ENCODE assay signal across 25 cellular contexts in the genomic region with DNA sequence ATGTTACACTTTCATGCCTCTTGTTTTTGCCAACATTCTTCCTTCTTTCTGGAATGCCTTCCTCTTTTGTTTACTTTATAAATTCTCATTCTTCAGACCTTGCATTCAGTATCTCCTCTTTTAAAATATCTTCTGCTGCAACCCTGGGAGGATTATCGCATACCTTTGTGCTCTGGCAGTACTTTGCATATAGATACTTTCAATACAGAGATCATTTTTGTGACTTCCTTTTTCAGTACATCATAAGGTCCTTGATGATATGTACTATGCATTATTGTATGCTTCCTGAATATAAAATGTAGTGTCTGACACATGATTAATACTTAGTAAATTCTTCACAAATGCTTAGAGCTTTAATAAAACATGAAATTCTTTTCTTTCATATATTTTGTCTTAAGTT.
"Had no signal": no experiment of that assay in that cellular context is flagged by ENCODE, and none has a peak within 500 bp of the region (broad histone marks: within the 10 kb centered on the region; RNA-seq: fewer than 3 reads in every experiment).

No MANE protein-coding gene starts in this region.

- H3K27ac ChIP-seq: epithelial cell of prostate, gastrocnemius medialis, hepatocyte, right atrium auricular region, stomach, thyroid gland, upper lobe of left lung had no signal

- H3K36me3 Mint-ChIP-seq: activated naive CD8-positive, alpha-beta T cell; natural killer cell treated with Interleukin-12 subunit alpha and Interleukin-12 subunit beta and Interleukin-15 and Interleukin-18, amount 100 ng/mL, for 72 hours; stimulated activated naive B cell treated with anti-CD40 and anti-IgM and Interleukin-4, amounts not matched to agents 10 μg/mL and 1 μg/mL and 100 μg/mL, for 72 hours had no signal

- H3K4me1 Mint-ChIP-seq: activated B cell treated with CpG ODN at 0.5 μM for 24 hours; central memory CD8-positive, alpha-beta T cell; stimulated activated naive B cell treated with anti-CD40 and anti-IgM and Interleukin-4, amounts not matched to agents 10 μg/mL and 1 μg/mL and 100 μg/mL, for 72 hours had no signal

- H3K4me1 ChIP-seq: gastrocnemius medialis, right atrium auricular region, stomach, thyroid gland, upper lobe of left lung had no signal

- ATAC-seq: activated T-cell treated with anti-CD3 and anti-CD28 coated beads, Interleukin-2, amount 50 U/mL, for 72 hours; gastrocnemius medialis; left cardiac atrium; left ventricle myocardium superior; mucosa of descending colon; natural killer cell treated with Interleukin-12 subunit alpha and Interleukin-12 subunit beta and Interleukin-15 and Interleukin-18, amount 100 ng/mL, for 72 hours; stimulated activated naive B cell treated with anti-CD40 and anti-IgM and Interleukin-4, amounts not matched to agents 10 μg/mL and 1 μg/mL and 100 μg/mL, for 72 hours had no signal

- DNase-seq: activated B cell treated with CpG ODN at 0.5 μM for 24 hours; activated CD4-positive, alpha-beta T cell treated with anti-CD3 and anti-CD28 coated beads, Interleukin-2, amount 50 U/mL, for 4 hours; activated effector memory CD4-positive, alpha-beta T cell treated with Interleukin-2 at 50 U/mL for 16 hours; activated naive CD4-positive, alpha-beta T cell treated with Interleukin-2 at 50 U/mL for 16 hours; activated T-cell treated with anti-CD3 and anti-CD28 coated beads for 4 hours; activated T-cell treated with anti-CD3 and anti-CD28 coated beads, Interleukin-2, amount 50 U/mL, for 72 hours; anterior cingulate cortex; dermis blood vessel endothelial cell; effector CD4-positive, alpha-beta T cell; gastrocnemius medialis; left cardiac atrium; left ventricle myocardium superior; mucosa of descending colon; stimulated activated CD4-positive, alpha-beta T cell treated with anti-CD3 and anti-CD28 coated beads, Interleukin-2, amount 100 ng/mL, for 24 hours; stimulated activated naive B cell treated with anti-CD40 and anti-IgM and Interleukin-4, amounts not matched to agents 10 μg/mL and 1 μg/mL and 100 μg/mL, for 72 hours; stomach; thyroid gland; upper lobe of left lung had no signal

- H3K36me3 ChIP-seq: gastrocnemius medialis, right atrium auricular region, stomach, thyroid gland, upper lobe of left lung had no signal

- H2AFZ ChIP-seq: hepatocyte had no signal

- H3K4me3 Mint-ChIP-seq: activated B cell treated with CpG ODN at 0.5 μM for 24 hours; activated naive CD8-positive, alpha-beta T cell; activated T-cell treated with anti-CD3 and anti-CD28 coated beads, Interleukin-2, amount 50 U/mL, for 72 hours; central memory CD8-positive, alpha-beta T cell; natural killer cell treated with Interleukin-12 subunit alpha and Interleukin-12 subunit beta and Interleukin-15 and Interleukin-18, amount 100 ng/mL, for 72 hours; stimulated activated naive B cell treated with anti-CD40 and anti-IgM and Interleukin-4, amounts not matched to agents 10 μg/mL and 1 μg/mL and 100 μg/mL, for 72 hours had no signal

- H3K4me3 ChIP-seq: gastrocnemius medialis, hepatocyte, mucosa of descending colon, right atrium auricular region, smooth muscle cell, stomach, thyroid gland, upper lobe of left lung had no signal

- H3K4me2 ChIP-seq: hepatocyte, smooth muscle cell had no signal

- H3K9me3 ChIP-seq: gastrocnemius medialis, right atrium auricular region, stomach, thyroid gland, upper lobe of left lung had no signal

- H3K9me3 Mint-ChIP-seq: activated B cell treated with CpG ODN at 0.5 μM for 24 hours; natural killer cell treated with Interleukin-12 subunit alpha and Interleukin-12 subunit beta and Interleukin-15 and Interleukin-18, amount 100 ng/mL, for 72 hours; stimulated activated naive B cell treated with anti-CD40 and anti-IgM and Interleukin-4, amounts not matched to agents 10 μg/mL and 1 μg/mL and 100 μg/mL, for 72 hours had no signal

- H3K27me3 ChIP-seq: gastrocnemius medialis, hepatocyte, right atrium auricular region, stomach, thyroid gland, upper lobe of left lung had no signal

- H3K27me3 Mint-ChIP-seq: activated B cell treated with CpG ODN at 0.5 μM for 24 hours; central memory CD8-positive, alpha-beta T cell; stimulated activated naive B cell treated with anti-CD40 and anti-IgM and Interleukin-4, amounts not matched to agents 10 μg/mL and 1 μg/mL and 100 μg/mL, for 72 hours had no signal

- H3K79me2 ChIP-seq: hepatocyte had no signal

- H3K27ac Mint-ChIP-seq: activated B cell treated with CpG ODN at 0.5 μM for 24 hours; activated naive CD8-positive, alpha-beta T cell; activated T-cell treated with anti-CD3 and anti-CD28 coated beads, Interleukin-2, amount 50 U/mL, for 72 hours; natural killer cell treated with Interleukin-12 subunit alpha and Interleukin-12 subunit beta and Interleukin-15 and Interleukin-18, amount 100 ng/mL, for 72 hours; stimulated activated naive B cell treated with anti-CD40 and anti-IgM and Interleukin-4, amounts not matched to agents 10 μg/mL and 1 μg/mL and 100 μg/mL, for 72 hours had no signal
